3 cellular contexts compared by ENCODE assay signal in the genomic region with DNA sequence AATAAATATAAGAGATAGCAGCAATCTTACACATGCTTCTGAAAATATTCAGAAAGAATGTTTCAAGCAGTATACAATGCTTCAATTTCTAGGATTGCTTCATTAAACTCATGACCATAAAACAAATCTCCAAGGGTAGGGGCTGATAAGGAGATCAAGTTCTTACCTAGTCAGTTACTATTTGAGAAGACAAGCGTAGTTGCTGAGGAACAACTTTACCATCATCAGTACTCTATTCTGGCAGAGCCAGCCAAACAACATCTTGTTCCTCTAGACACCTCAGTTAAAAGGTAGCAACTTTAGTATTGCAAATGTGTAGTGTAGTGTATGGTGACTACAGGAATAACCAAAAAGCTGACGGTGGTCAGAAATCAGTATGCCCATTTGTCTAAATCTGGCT.
"Had no signal": no experiment of that assay in that cellular context is flagged by ENCODE, and none has a peak within 500 bp of the region (broad histone marks: within the 10 kb centered on the region; RNA-seq: fewer than 3 reads in every experiment).

No MANE protein-coding gene starts in this region.

- DNase-seq: GDM1, GF-D8 had no signal

- H3K4me3 ChIP-seq: GM12878 had no signal
